In the genomic region with DNA sequence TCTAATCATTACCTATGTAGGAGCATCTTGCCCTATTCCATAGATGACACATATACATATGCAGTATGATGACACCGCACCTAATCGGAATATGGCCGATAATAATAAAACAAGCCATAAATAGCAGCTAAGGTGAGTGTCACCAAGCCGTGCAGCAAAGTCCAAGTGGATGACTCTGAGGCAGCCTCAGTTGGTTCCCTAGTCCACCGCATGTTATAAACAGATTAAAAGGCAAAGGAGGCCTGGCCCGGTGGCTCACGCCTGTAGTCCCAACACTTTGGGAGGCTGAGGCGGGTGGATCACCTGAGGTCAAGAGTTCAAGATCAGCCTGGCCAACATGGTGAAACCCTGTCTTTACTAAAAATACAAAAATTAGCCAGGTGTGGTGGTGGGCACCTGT, we compare ENCODE assay signal across 1 cellular context. TPM values are rescaled to one million over a fixed set of nuclear protein-coding genes. Genes with fewer than 3 reads are reported as not detected.
"Had no signal": no experiment of that assay in that cellular context is flagged by ENCODE, and none has a peak within 500 bp of the region (broad histone marks: within the 10 kb centered on the region; RNA-seq: fewer than 3 reads in every experiment).

No MANE protein-coding gene starts in this region.

RNA-seq across cellular contexts. Expression of a gene that starts 1.5 kb away (rescaled TPM):
- total RNA-seq: HFFc6 had no signal
